Comparison of ENCODE assay signal across 8 cellular contexts in genomic region chr3:138834359-138835176, GRCh38. TPM values are rescaled to one million over a fixed set of nuclear protein-coding genes. Genes with fewer than 3 reads are reported as not detected.
A peak's percentile ranks its signal among the peaks of the same experiment; 100 is the strongest.
DNase-seq lines count a peak whose midpoint lies in the region; ATAC-seq and TF ChIP-seq lines count a peak whose summit lies in the region.

Gene PIK3CB, minus strand, starts transcription at chr3:138834928. Its CDS starts 75,585 bp downstream, at chr3:138759343.

- CTCF ChIA-PET in naive thymus-derived CD4-positive, alpha-beta T cell (lab: Charles Lee): interaction anchor here (0.5 to 1.3 kb wide), 4 partner anchors 22 to 97 kb away, joined by 3 to 4 read pairs (median 4); no protein-coding TSS in a partner anchor

- intact Hi-C loops in naive thymus-derived CD4-positive, alpha-beta T cell (cut with micrococcal nuclease): loop anchor here (1.0 to 5.0 kb wide), 13 partner anchors 19 to 647 kb away; partner anchors contain the start of genes ARMC8 (in 2 of the 2), CEP70 (in 2 of the 2), COPB2 (in 1 of the 2) and MRPS22 (in 1 of the 2)

- H3K27ac ChIP-seq in naive thymus-derived CD4-positive, alpha-beta T cell (ENCODE audit: low read depth, low read length): peak within 1 kb of the TSS; percentile 80

- peaks cover 0 to 16% (median 12%) of the 10 kb centered on the region in 5 donors for H3K36me3 Mint-ChIP-seq in naive thymus-derived CD4-positive, alpha-beta T cell
- H3K36me3 Mint-ChIP-seq in stimulated activated naive B cell treated with anti-CD40 and anti-IgM and Interleukin-4, amounts not matched to agents 10 μg/mL and 1 μg/mL and 100 μg/mL, for 72 hours: peaks cover 5 to 13% of the 10 kb centered on the region in 2 donors

- H3K27me3 Mint-ChIP-seq in naive thymus-derived CD4-positive, alpha-beta T cell: no peaks in the 10 kb centered on the region
- no peaks in the 10 kb centered on the region for H3K27me3 Mint-ChIP-seq in stimulated activated naive B cell treated with anti-CD40 and anti-IgM and Interleukin-4, amounts not matched to agents 10 μg/mL and 1 μg/mL and 100 μg/mL, for 72 hours

- H3K9me3 ChIP-seq in naive thymus-derived CD4-positive, alpha-beta T cell (ENCODE audit: control insufficient read depth in 2 of 3, low read length in 3 of 3): no peaks in the 10 kb centered on the region

- H3K4me3 Mint-ChIP-seq in naive thymus-derived CD4-positive, alpha-beta T cell: peak within 1 kb of the TSS; percentile 84 to 100 (median 96)
- peak within 1 kb of the TSS; percentile 91 to 94 for H3K4me3 Mint-ChIP-seq in stimulated activated naive B cell treated with anti-CD40 and anti-IgM and Interleukin-4, amounts not matched to agents 10 μg/mL and 1 μg/mL and 100 μg/mL, for 72 hours

- H3K9me3 Mint-ChIP-seq in naive thymus-derived CD4-positive, alpha-beta T cell: peaks cover 0 to 12% (median 0%) of the 10 kb centered on the region in 11 donors
- no peaks in the 10 kb centered on the region for H3K9me3 Mint-ChIP-seq in stimulated activated naive B cell treated with anti-CD40 and anti-IgM and Interleukin-4, amounts not matched to agents 10 μg/mL and 1 μg/mL and 100 μg/mL, for 72 hours

- H3K27ac Mint-ChIP-seq in naive thymus-derived CD4-positive, alpha-beta T cell: peak within 1 kb of the TSS; percentile 90 to 100 (median 99)
- H3K27ac Mint-ChIP-seq in stimulated activated naive B cell treated with anti-CD40 and anti-IgM and Interleukin-4, amounts not matched to agents 10 μg/mL and 1 μg/mL and 100 μg/mL, for 72 hours: peak within 1 kb of the TSS; percentile 89

- peak; percentile 75 for DNase-seq in DMS153 (lab: John Stamatoyannopoulos, UW)
- DNase-seq in Jurkat, Clone E6-1 (ENCODE audit: low read depth, low spot score): peak; percentile 53
- DNase-seq in activated T-cell treated with anti-CD3 and anti-CD28 coated beads, Interleukin-2, amount 50 U/mL, for 48 hours: peak; percentile 88 to 91
- peak; percentile 80 to 92 (median 90) for DNase-seq in naive thymus-derived CD4-positive, alpha-beta T cell
- DNase-seq in stimulated activated naive B cell treated with anti-CD40 and anti-IgM and Interleukin-4, amounts not matched to agents 10 μg/mL and 1 μg/mL and 100 μg/mL, for 72 hours: peak; percentile 76

- H3K4me1 Mint-ChIP-seq in naive thymus-derived CD4-positive, alpha-beta T cell: peaks cover 19 to 37% (median 26%) of the 10 kb centered on the region in 7 donors
- peaks cover 15 to 21% of the 10 kb centered on the region in 2 donors for H3K4me1 Mint-ChIP-seq in stimulated activated naive B cell treated with anti-CD40 and anti-IgM and Interleukin-4, amounts not matched to agents 10 μg/mL and 1 μg/mL and 100 μg/mL, for 72 hours

- POLR2A ChIA-PET in naive thymus-derived CD4-positive, alpha-beta T cell (lab: Charles Lee): interaction anchor here (0.8 to 1.8 kb wide), 8 partner anchors 14 to 240 kb away, joined by 3 to 9 read pairs (median 4); partner anchors contain the start of gene CEP70

- H3K4me1 ChIP-seq in naive thymus-derived CD4-positive, alpha-beta T cell (ENCODE audit: control insufficient read depth in 2 of 2, insufficient read depth in 2 of 2, low read length in 2 of 2): peaks cover 16 to 21% of the 10 kb centered on the region in 2 donors

- ATAC-seq in GM21528 (IDR thresholded peaks at IDR 0.05; ENCODE audit: low FRiP score, unreplicated experiment) (peak; percentile 92), esophagus mucosa (peak; percentile 98)
- ATAC-seq in naive thymus-derived CD4-positive, alpha-beta T cell: peak; percentile 93
- peak; percentile 93 to 96 for ATAC-seq in stimulated activated naive B cell treated with anti-CD40 and anti-IgM and Interleukin-4, amounts not matched to agents 10 μg/mL and 1 μg/mL and 100 μg/mL, for 72 hours (replicated peaks)

- peaks cover 0 to 4% (median 0%) of the 10 kb centered on the region in 3 experiments for H3K36me3 ChIP-seq in naive thymus-derived CD4-positive, alpha-beta T cell (ENCODE audit: control insufficient read depth in 2 of 3, insufficient read depth in 3 of 3, low read length in 3 of 3)

- H3K4me3 ChIP-seq in Jurkat, Clone E6-1 (ENCODE audit: low read length): peak within 1 kb of the TSS; percentile 52
- H3K4me3 ChIP-seq in naive thymus-derived CD4-positive, alpha-beta T cell (ENCODE audit: low read length): peak within 1 kb of the TSS; percentile 90

- no peaks in the 10 kb centered on the region for H3K27me3 ChIP-seq in naive thymus-derived CD4-positive, alpha-beta T cell (ENCODE audit: control insufficient read depth in 2 of 2, insufficient read depth in 2 of 2, low read length in 2 of 2)

TF ChIP-seq in PFSK-1, 5 proteins besides CTCF, POLR2A, EP300 and RAD21:
- TF ChIP-seq SIN3A (IDR thresholded peaks at IDR 0.05; ENCODE audit: borderline replicate concordance, insufficient read depth, low read length): no peak
- peak; percentile 54; the same call in 1 of the 2 replicates for TF ChIP-seq TAF1 (IDR thresholded peaks at IDR 0.05; ENCODE audit: borderline replicate concordance, insufficient read depth, low read length)
- no peak for TF ChIP-seq REST (IDR thresholded peaks at IDR 0.05; ENCODE audit: insufficient read depth in 1 of 2, low read depth in 2 of 2, low read length in 2 of 2)
- peak; percentile 54 for TF ChIP-seq POLR2AphosphoS5 (IDR thresholded peaks at IDR 0.05; ENCODE audit: low read depth, low read length)
- no peak for TF ChIP-seq FOXP2 (optimal IDR thresholded peaks at IDR 0.05; ENCODE audit: borderline replicate concordance, extremely low read depth, extremely low read length, insufficient read depth)

RNA-seq across cellular contexts. Expression of gene PIK3CB, which starts in this region (rescaled TPM):
- polyA plus RNA-seq in Jurkat, Clone E6-1 (2012; ENCODE audit: insufficient read depth, insufficient read length): 14.1 TPM
- polyA plus RNA-seq in PFSK-1 (2012; ENCODE audit: insufficient read length, low read depth): 5.4 TPM
- total RNA-seq in esophagus mucosa: 22.8 TPM
- 10 to 100 TPM; 22.2 to 46.9 (median 38.3) TPM for total RNA-seq in naive thymus-derived CD4-positive, alpha-beta T cell
- 10 to 100 TPM; 19.6 to 26.6 TPM for polyA plus RNA-seq in naive thymus-derived CD4-positive, alpha-beta T cell

Comparison
In these comparisons a context has a peak if more than half of its experiments do, and no peak if none do; other contexts are left out.
1. Peak in every context shown above with its lines: DNase-seq, ATAC-seq, H3K4me3 ChIP-seq and H3K27ac ChIP-seq.